Comparison of ENCODE assay signal across 1 cellular context in the genomic region with DNA sequence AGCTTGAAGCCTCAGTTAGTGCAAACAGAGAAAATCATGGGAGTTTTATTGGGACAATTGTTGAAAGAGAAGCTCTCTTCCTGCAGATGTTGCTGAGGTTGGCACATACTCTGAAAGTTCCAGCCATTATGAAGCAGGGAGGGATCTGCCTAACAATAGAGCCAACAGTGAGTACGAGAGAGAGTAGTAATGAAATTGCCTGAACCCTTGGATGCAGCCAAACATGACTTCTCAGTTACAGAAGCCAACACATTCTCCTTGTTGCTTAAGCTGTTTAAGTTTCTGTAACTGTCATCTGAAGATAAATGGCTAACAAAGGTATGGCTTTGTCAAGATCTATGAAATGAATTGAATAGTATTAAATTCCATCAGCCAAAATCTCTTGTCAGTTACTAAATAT.
TF ChIP-seq lines count a peak whose summit lies in the region.

No MANE protein-coding gene starts in this region.

TF ChIP-seq in GM23338, 12 proteins besides CTCF, POLR2A, EP300 and RAD21 (continued from another document):
- TF ChIP-seq ZNF114 (CRISPR knock-in tag; IDR thresholded peaks at IDR 0.05): no peak
- no peak for TF ChIP-seq EZH2phosphoT487 (IDR thresholded peaks at IDR 0.05; ENCODE audit: unreplicated experiment)
- no peak for TF ChIP-seq REST (IDR thresholded peaks at IDR 0.05; ENCODE audit: unreplicated experiment)
TF ChIP-seq in GM23338: peak in this region for 0.
